In the genomic region with DNA sequence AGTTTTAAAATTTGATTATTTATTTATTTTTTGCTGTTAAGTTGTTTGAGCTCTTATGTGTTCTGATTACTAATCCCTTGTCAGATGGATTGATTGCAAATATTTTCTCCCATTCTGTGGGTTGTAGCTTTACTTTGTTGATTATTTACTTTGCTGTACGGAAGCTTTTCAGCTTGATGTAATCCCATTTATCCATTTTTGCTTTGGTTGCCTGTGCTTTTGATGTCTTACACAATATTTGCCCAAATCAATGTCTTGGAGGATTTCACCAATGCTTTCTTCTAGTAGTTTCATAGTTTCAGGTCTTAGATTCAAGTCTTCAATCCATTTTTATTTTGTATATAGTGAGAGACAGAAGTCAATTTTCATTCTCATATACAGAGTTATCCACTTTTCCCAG, we compare ENCODE assay signal across 33 cellular contexts.
"Had no signal": no experiment of that assay in that cellular context is flagged by ENCODE, and none has a peak within 500 bp of the region (broad histone marks: within the 10 kb centered on the region; RNA-seq: fewer than 3 reads in every experiment).

No MANE protein-coding gene starts in this region.

- FAIRE-seq: bronchial epithelial cell had no signal

- H3K27me3 ChIP-seq: adrenal gland, ascending aorta, body of pancreas, brain microvascular endothelial cell, breast epithelium, cardiac muscle cell had no signal

- ATAC-seq: activated naive CD4-positive, alpha-beta T cell treated with anti-CD3 and anti-CD28 coated beads, Interleukin-2, amount 50 U/mL, for 72 hours; activated naive CD8-positive, alpha-beta T cell treated with anti-CD3 and anti-CD28 coated beads, Interleukin-2, amount 50 U/mL, for 24 hours; activated T-cell treated with anti-CD3 and anti-CD28 coated beads, Interleukin-2, amount 50 U/mL, for 4 hours; activated T-cell treated with anti-CD3 and anti-CD28 coated beads, Interleukin-2, amount 50 U/mL, for 72 hours; activated T-helper 17 cell treated with anti-CD3 and anti-CD28 coated beads, Interleukin-2, amount 50 U/mL, for 72 hours; body of pancreas had no signal

- H3K9me3 ChIP-seq: adrenal gland, body of pancreas had no signal

- H3K27ac ChIP-seq: adrenal gland, ascending aorta, body of pancreas, brain microvascular endothelial cell, breast epithelium, cardiac muscle cell had no signal

- H3K4me3 ChIP-seq: adrenal gland, ascending aorta, body of pancreas, breast epithelium, cardiac muscle cell had no signal

- H3K4me1 ChIP-seq: adrenal gland, ascending aorta, body of pancreas, breast epithelium had no signal

- DNase-seq: activated effector memory CD4-positive, alpha-beta T cell treated with anti-CD3 and anti-CD28 coated beads, Interleukin-2, amount 50 U/mL, for 16 hours; activated effector memory CD4-positive, alpha-beta T cell treated with Interleukin-2 at 50 U/mL for 16 hours; activated gamma-delta T cell; activated gamma-delta T cell treated with Interleukin-2 at 50 U/mL for 16 hours; activated naive CD4-positive, alpha-beta T cell; activated naive CD4-positive, alpha-beta T cell treated with anti-CD3 and anti-CD28 coated beads for 36 hours; activated naive CD4-positive, alpha-beta T cell treated with anti-CD3 and anti-CD28 coated beads, Interleukin-2, amount 10 ng/mL, durations not matched to agents 7 days and 5 days; activated naive CD4-positive, alpha-beta T cell treated with anti-CD3 and anti-CD28 coated beads, Interleukin-2, amount 50 U/mL, for 16 hours; activated naive CD4-positive, alpha-beta T cell treated with Interleukin-2 at 50 U/mL for 16 hours; activated naive CD8-positive, alpha-beta T cell treated with anti-CD3 and anti-CD28 coated beads for 36 hours; activated naive CD8-positive, alpha-beta T cell treated with anti-CD3 and anti-CD28 coated beads, Interleukin-2, amount 10 ng/mL, durations not matched to agents 7 days and 5 days; activated naive CD8-positive, alpha-beta T cell treated with anti-CD3 and anti-CD28 coated beads, Interleukin-2, amount 50 U/mL, for 24 hours; activated T-cell treated with anti-CD3 and anti-CD28 coated beads, Interleukin-2, amount 50 U/mL, for 1 hour; activated T-cell treated with anti-CD3 and anti-CD28 coated beads, Interleukin-2, amount 50 U/mL, for 24 hours; activated T-cell treated with anti-CD3 and anti-CD28 coated beads, Interleukin-2, amount 50 U/mL, for 4 hours; activated T-cell treated with anti-CD3 and anti-CD28 coated beads, Interleukin-2, amount 50 U/mL, for 48 hours; activated T-cell treated with anti-CD3 and anti-CD28 coated beads, Interleukin-2, amount 50 U/mL, for 72 hours; adrenal gland; amniotic stem cell; amygdala; anterior cingulate cortex; aorta; body of pancreas; brain microvascular endothelial cell; caudate nucleus; central memory CD4-positive, alpha-beta T cell; cerebellar nuclear complex had no signal

- H3K36me3 ChIP-seq: adrenal gland, ascending aorta, brain microvascular endothelial cell, breast epithelium, cardiac muscle cell had no signal
